Comparison of ENCODE assay signal across 8 cellular contexts in the genomic region with DNA sequence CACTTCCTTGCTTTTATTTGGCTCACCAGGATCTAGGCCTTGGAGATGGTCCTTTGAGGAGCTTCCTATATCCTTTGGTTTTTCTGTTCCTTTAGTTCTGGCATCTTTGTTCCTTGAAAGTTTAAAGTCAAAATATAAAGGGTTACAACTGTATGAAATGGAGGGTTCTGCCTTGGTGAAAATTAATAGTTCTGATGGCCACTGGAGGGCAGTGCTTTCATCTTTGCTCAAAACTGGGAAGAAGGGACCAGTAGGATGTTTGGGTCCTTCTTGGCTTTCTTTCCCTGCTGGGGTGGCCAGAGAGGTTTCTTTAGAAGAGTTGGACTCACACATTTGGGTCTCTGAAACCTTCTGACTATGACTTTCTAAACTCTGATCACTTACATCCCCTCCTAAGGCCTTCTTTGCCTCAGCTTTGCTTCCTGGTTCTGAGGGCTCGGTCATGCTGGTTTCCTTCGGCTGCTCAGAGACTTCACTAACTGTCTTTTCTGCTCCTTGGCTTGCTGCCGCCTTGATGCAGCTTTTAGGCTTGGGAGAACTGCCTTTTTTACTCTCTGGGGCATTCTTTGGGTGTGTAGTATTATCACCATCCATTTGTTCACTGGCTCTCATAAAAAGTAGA. TPM values are rescaled to one million over a fixed set of nuclear protein-coding genes. Genes with fewer than 3 reads are reported as not detected.
A peak's percentile ranks its signal among the peaks of the same experiment; 100 is the strongest.
DNase-seq lines count a peak whose midpoint lies in the region; ATAC-seq, FAIRE-seq and TF ChIP-seq lines count a peak whose summit lies in the region.

No MANE protein-coding gene starts in this region.

- H3K79me2 ChIP-seq in HCT116 (ENCODE audit: insufficient read depth, low read length) (no peaks in the 10 kb centered on the region), GM12878 (ENCODE audit: control insufficient read depth, insufficient read depth, low read length) (no peaks in the 10 kb centered on the region)

- no peak overlapping the region for H3K4me3 ChIP-seq in BJ (ENCODE audit: low read depth, low read length)
- H3K4me3 ChIP-seq in HCT116 (replicated peaks in 1 of 2; ENCODE audit: low read depth in 1 of 2, low read length in 2 of 2): no peak overlapping the region
- H3K4me3 ChIP-seq in GM12878: no peak overlapping the region
- H3K4me3 ChIP-seq in right lobe of liver: no peak overlapping the region
- no peak overlapping the region for H3K4me3 ChIP-seq in ascending aorta

- TF ChIP-seq CTCF in BJ (IDR thresholded peaks at IDR 0.05; ENCODE audit: insufficient read depth, low read depth, low read length) (peak; percentile 59), HCT116 (IDR thresholded peaks at IDR 0.05 in 2 of 3, conservative IDR thresholded peaks at IDR 0.05 in 1 of 3; ENCODE audit: borderline replicate concordance in 1 of 3, insufficient read depth in 1 of 3, low read depth in 2 of 3, low read length in 2 of 3) (peak; percentile 50 to 59 (median 53); a peak in 5 of 6 replicates), GM12878 (IDR thresholded peaks at IDR 0.05 in 2 of 3, conservative IDR thresholded peaks at IDR 0.05 in 1 of 3; ENCODE audit: control insufficient read depth in 2 of 3, extremely low read depth in 1 of 3, insufficient read depth in 1 of 3, low read depth in 3 of 3, low read length in 3 of 3) (peak; percentile 51 to 55 (median 54); a peak in 5 of 6 replicates), right lobe of liver (IDR thresholded peaks at IDR 0.05) (peak; percentile 23 to 45 (median 41)), ascending aorta (IDR thresholded peaks at IDR 0.05) (peak in 1 of 3 experiments; percentile 27)

- SMC1A ChIA-PET in GM12878 (lab: Charles Lee; ENCODE audit: uncharacterized antibody, unreplicated experiment): interaction anchor here (0.6 to 3.3 kb wide), 5 partner anchors 9 to 123 kb away, joined by 3 to 16 read pairs (median 4); no protein-coding TSS in a partner anchor

- H3K4me2 ChIP-seq in HCT116 (ENCODE audit: low read length) (no peak overlapping the region), GM12878 (ENCODE audit: control insufficient read depth, insufficient read depth) (no peak overlapping the region)

- TF ChIP-seq RAD21 in HCT116 (IDR thresholded peaks at IDR 0.05; ENCODE audit: low read depth) (peak; percentile 65), GM12878 (IDR thresholded peaks at IDR 0.05; ENCODE audit: insufficient read depth, low read depth, low read length) (peak; percentile 67)

- no peaks in the 10 kb centered on the region for H3K4me1 ChIP-seq in HCT116 (ENCODE audit: control insufficient read depth in 1 of 2, insufficient read depth in 2 of 2, low read length in 2 of 2)
- H3K4me1 ChIP-seq in GM12878 (ENCODE audit: control insufficient read depth, insufficient read depth, low read length): peaks cover 11% of the 10 kb centered on the region
- H3K4me1 ChIP-seq in right lobe of liver: no peaks in the 10 kb centered on the region
- H3K4me1 ChIP-seq in ascending aorta: no peaks in the 10 kb centered on the region

- no peak overlapping the region for H2AFZ ChIP-seq in HCT116 (ENCODE audit: low read depth, low read length, poor library complexity, severe bottlenecking)
- no peak overlapping the region for H2AFZ ChIP-seq in GM12878 (ENCODE audit: control insufficient read depth, low read depth, low read length)

- BruUV-seq in HCT116 (replicated peaks; lab: Mats Ljungman, UMichigan): no TSS peak
- no TSS peak for BruUV-seq in GM12878 (replicated peaks; lab: Mats Ljungman, UMichigan)

- FAIRE-seq in GM12878 (lab: Jason Lieb, UNC): peak; percentile 27

- DNase-seq in BJ (ENCODE audit: low read depth): no peak
- DNase-seq in HCT116 (ENCODE audit: low read depth, low spot score): peak; percentile 12
- no peak for DNase-seq in GM12878 (ENCODE audit: low read depth, low spot score)
- no peak for DNase-seq in right lobe of liver
- DNase-seq in ascending aorta (ENCODE audit: low spot score in 2 of 2): no peak
- DNase-seq in activated T-cell treated with anti-CD3 and anti-CD28 coated beads for 4 hours: no peak
- no peak for DNase-seq in DMS79 treated with DMSO at 0.1 percent for 48 hours (lab: John Stamatoyannopoulos, UW)

- CTCF ChIA-PET in BJ (lab: Yijun Ruan, JAX) (interaction anchor here (0.7 to 4.9 kb wide), 9 partner anchors 9 to 394 kb away, joined by 3 to 59 read pairs (median 3); no protein-coding TSS in a partner anchor), HCT116 (lab: Charles Lee) (interaction anchor here (1.8 kb wide), 1 partner anchor 123 kb away, joined by 7 read pairs; no protein-coding TSS in a partner anchor), GM12878 (lab: Yijun Ruan, JAX) (interaction anchor here (1.1 to 8.1 kb wide), 6 partner anchors 23 to 421 kb away, joined by 3 to 97 read pairs (median 4); no protein-coding TSS in a partner anchor)

- RAD21 ChIA-PET in HCT116 (lab: Charles Lee; ENCODE audit: low non-redundant PET in 1 of 2, low total read pairs in 2 of 2, uncharacterized antibody in 2 of 2, unreplicated experiment in 2 of 2) (no interaction called here), GM12878 (lab: Charles Lee; ENCODE audit: unreplicated experiment) (interaction anchor here (5.3 kb wide), 1 partner anchor 123 kb away, joined by 31 read pairs; no protein-coding TSS in a partner anchor)

- no peaks in the 10 kb centered on the region for H3K27me3 ChIP-seq in BJ (ENCODE audit: control insufficient read depth, insufficient read depth, low read length)
- H3K27me3 ChIP-seq in HCT116 (ENCODE audit: insufficient read depth, low read length): no peaks in the 10 kb centered on the region
- no peaks in the 10 kb centered on the region for H3K27me3 ChIP-seq in GM12878 (replicated peaks in 1 of 2; ENCODE audit: control insufficient read depth in 2 of 2, insufficient read depth in 2 of 2, low read length in 1 of 2)
- H3K27me3 ChIP-seq in right lobe of liver: no peaks in the 10 kb centered on the region
- H3K27me3 ChIP-seq in ascending aorta: no peaks in the 10 kb centered on the region

- ATAC-seq in HCT116: peak; percentile 74; the same call in 1 of the 2 replicates
- peak; percentile 60 for ATAC-seq in GM12878
- ATAC-seq in right lobe of liver: peak in 3 of 4 donors; percentile 44 to 56 (median 47)
- ATAC-seq in GM21528 (IDR thresholded peaks at IDR 0.05; ENCODE audit: low FRiP score, unreplicated experiment): no peak

- no peak for TF ChIP-seq EP300 in GM12878 (IDR thresholded peaks at IDR 0.05; ENCODE audit: borderline replicate concordance in 1 of 2, control insufficient read depth in 1 of 2, low read depth in 2 of 2, low read length in 2 of 2)

- H3K9ac ChIP-seq in HCT116 (ENCODE audit: low read length): no peak overlapping the region
- no peak overlapping the region for H3K9ac ChIP-seq in GM12878 (ENCODE audit: control insufficient read depth, insufficient read depth, low read length)

- H3K9me2 ChIP-seq in HCT116 (ENCODE audit: insufficient read depth): no peaks in the 10 kb centered on the region

- H3K9me3 ChIP-seq in HCT116 (ENCODE audit: control insufficient read depth in 1 of 2, insufficient read depth in 1 of 2, low read depth in 1 of 2, low read length in 2 of 2) (no peaks in the 10 kb centered on the region), GM12878 (replicated peaks; ENCODE audit: control insufficient read depth, insufficient read depth, low read length) (no peaks in the 10 kb centered on the region), right lobe of liver (no peaks in the 10 kb centered on the region), ascending aorta (no peaks in the 10 kb centered on the region)

- H4K20me1 ChIP-seq in HCT116 (ENCODE audit: insufficient read depth) (no peaks in the 10 kb centered on the region), GM12878 (ENCODE audit: control insufficient read depth, insufficient read depth) (no peaks in the 10 kb centered on the region)

- H3K27ac ChIP-seq in HCT116 (ENCODE audit: low read depth, low read length) (no peak overlapping the region), GM12878 (ENCODE audit: control insufficient read depth, insufficient read depth) (no peak overlapping the region; the same call in 1 of the 2 replicates), right lobe of liver (no peak overlapping the region), ascending aorta (no peak overlapping the region)

- in situ Hi-C loops in GM12878 (cut with MboI): no loop called here

- no peak for TF ChIP-seq POLR2A in HCT116 (IDR thresholded peaks at IDR 0.05; ENCODE audit: borderline replicate concordance, extremely low read depth, insufficient read depth, insufficient read length)
- TF ChIP-seq POLR2A in GM12878 (IDR thresholded peaks at IDR 0.05; ENCODE audit: low read depth, low read length): no peak
- TF ChIP-seq POLR2A in right lobe of liver (IDR thresholded peaks at IDR 0.05): no peak

- WGBS in GM12878 (ENCODE audit: insufficient coverage, insufficient replicate concordance, low lambda C conversion rate, missing lambda C conversion rate): 45% methylated on average over 3 of the region's 3 CpGs
- 98% methylated on average over 3 of the region's 3 CpGs for WGBS in right lobe of liver (ENCODE audit: insufficient coverage, low coverage, low lambda C conversion rate, missing lambda C conversion rate)

- intact Hi-C loops in HCT116 (cut with micrococcal nuclease) (loop anchor here (1.0 to 2.0 kb wide), 2 partner anchors 76 to 123 kb away; a partner anchor contains a TSS), GM12878 (cut with micrococcal nuclease; ENCODE audit: unreplicated experiment) (loop anchor here (1.0 kb wide), 1 partner anchor 123 kb away; no protein-coding TSS in a partner anchor), right lobe of liver (cut with DNase I) (no loop called here), ascending aorta (cut with DNase I) (no loop called here)

- POLR2A ChIA-PET in BJ (lab: Charles Lee) (no interaction called here), HCT116 (lab: Charles Lee) (no interaction called here), GM12878 (lab: Charles Lee) (interaction anchor here (0.5 to 1.5 kb wide), 2 partner anchors 42 to 260 kb away, joined by 4 to 5 read pairs; no protein-coding TSS in a partner anchor)

- H3K36me3 ChIP-seq in BJ (ENCODE audit: control insufficient read depth, insufficient read depth, low read length) (peaks cover 22% of the 10 kb centered on the region), HCT116 (ENCODE audit: control insufficient read depth in 1 of 2, insufficient read depth in 2 of 2, low read length in 2 of 2) (peaks cover 15 to 21% of the 10 kb centered on the region in 2 experiments; a peak in 3 of 4 replicates), GM12878 (ENCODE audit: control insufficient read depth in 2 of 2, insufficient read depth in 2 of 2, low read length in 1 of 2) (peaks cover 19 to 37% of the 10 kb centered on the region in 2 experiments), right lobe of liver (peaks cover 0 to 28% (median 5%) of the 10 kb centered on the region in 4 donors), ascending aorta (peaks cover 37 to 79% of the 10 kb centered on the region in 2 donors)

RNA-seq across cellular contexts. Expression of a gene that starts 10.9 kb away (rescaled TPM):
- polyA plus RNA-seq in BJ (2011; rRNA removed) (0.05 and 0.11 TPM in 2 replicates), GM12878 (2011; rRNA removed) (0.15 TPM in 1 of 2 replicates, not detected in the other), GM12878 (2014; fragmentation: Illumina TruSeq; extraction: Trizol) (not detected in 2 replicates), GM12878 (2014; fragmentation: Nextera tagmentation; extraction: Ambion mirVana) (under 1 TPM; 0.34 to 0.46 TPM), GM12878 (2014; rRNA removed) (0.12 and 0.39 TPM in 2 replicates), GM12878 (2016; fragmentation: Nextera tagmentation; extraction: Ambion mirVana) (under 1 TPM; 0.21 to 0.27 TPM)
- polyA minus RNA-seq in BJ (2011; rRNA and poly(A)+ RNA removed): 0.09 TPM in 1 of 2 replicates, not detected in the other
- total RNA-seq in HCT116 (2021; ENCODE audit: unreplicated experiment) (7.6 TPM), GM12878 (2014; rRNA removed) (0.05 and 0.06 TPM in 2 replicates), GM12878 (2014; rRNA removed; fragmentation: Illumina TruSeq; extraction: Trizol) (0.04 TPM in 1 of 2 replicates, not detected in the other), GM12878 (2021) (0.29 and 0.51 TPM in 2 replicates), right lobe of liver (1 to 10 TPM in 2 of 6 experiments, under 1 TPM in 3, not detected in 1; 0.37 to 1.5 (median 0.49) TPM), ascending aorta (not detected)
- polyA plus RNA-seq in HCT116 (2012): 4.9 and 6.5 TPM in 2 replicates
- total RNA-seq in GM12878 (2013; cell fraction: nucleolus; rRNA removed): 0.64 TPM in 1 of 2 replicates, not detected in the other
- 0.09 TPM for polyA plus RNA-seq in GM12878 (2011; ENCODE audit: low read depth)
- polyA plus RNA-seq in GM12878 (2011; cell fraction: cytosol; rRNA removed): 0.03 TPM in 1 of 2 replicates, not detected in the other
- polyA plus RNA-seq in GM12878 (2011; cell fraction: nucleus; rRNA removed): 0.37 and 0.48 TPM in 2 replicates
- 0.45 and 0.63 TPM in 2 replicates for polyA plus RNA-seq in GM12878 (2012)
- polyA minus RNA-seq in GM12878 (2011; rRNA and poly(A)+ RNA removed): not detected in 2 replicates
- polyA minus RNA-seq in GM12878 (2011; cell fraction: cytosol; rRNA and poly(A)+ RNA removed): not detected in 2 replicates
- polyA minus RNA-seq in GM12878 (2011; cell fraction: nucleus; rRNA and poly(A)+ RNA removed): 0.12 TPM in 1 of 2 replicates, not detected in the other

RNA-seq across cellular contexts. Expression of a gene that starts 36.7 kb away (rescaled TPM):
- polyA plus RNA-seq in BJ (2011; rRNA removed) (1.3 and 2.3 TPM in 2 replicates), GM12878 (2011; rRNA removed) (0.04 and 0.18 TPM in 2 replicates), GM12878 (2014; fragmentation: Illumina TruSeq; extraction: Trizol) (0.13 TPM in 1 of 2 replicates, not detected in the other), GM12878 (2014; fragmentation: Nextera tagmentation; extraction: Ambion mirVana) (under 1 TPM in 1 of 2 experiments, not detected in 1; 0.09 TPM), GM12878 (2014; rRNA removed) (0.82 and 1.1 TPM in 2 replicates), GM12878 (2016; fragmentation: Nextera tagmentation; extraction: Ambion mirVana) (under 1 TPM in 1 of 2 experiments, not detected in 1; 0.08 TPM)
- polyA minus RNA-seq in BJ (2011; rRNA and poly(A)+ RNA removed): 1.0 and 2.6 TPM in 2 replicates
- total RNA-seq in HCT116 (2021; ENCODE audit: unreplicated experiment) (18.0 TPM), GM12878 (2014; rRNA removed) (1.1 and 1.3 TPM in 2 replicates), GM12878 (2014; rRNA removed; fragmentation: Illumina TruSeq; extraction: Trizol) (0.09 and 0.36 TPM in 2 replicates), GM12878 (2021) (1.3 and 1.7 TPM in 2 replicates), right lobe of liver (under 1 TPM; 0.16 to 0.68 (median 0.39) TPM), ascending aorta (1.7 TPM)
- polyA plus RNA-seq in HCT116 (2012): 12.5 and 12.7 TPM in 2 replicates
- 0.37 TPM in 1 of 2 replicates, not detected in the other for total RNA-seq in GM12878 (2013; cell fraction: nucleolus; rRNA removed)
- 0.10 TPM for polyA plus RNA-seq in GM12878 (2011; ENCODE audit: low read depth)
- polyA plus RNA-seq in GM12878 (2011; cell fraction: cytosol; rRNA removed): 0.16 and 0.33 TPM in 2 replicates
- 0.34 and 0.39 TPM in 2 replicates for polyA plus RNA-seq in GM12878 (2011; cell fraction: nucleus; rRNA removed)
- polyA plus RNA-seq in GM12878 (2012): 0.57 and 0.59 TPM in 2 replicates
- polyA minus RNA-seq in GM12878 (2011; rRNA and poly(A)+ RNA removed): 0.22 and 0.41 TPM in 2 replicates
- 0.83 TPM in 1 of 2 replicates, not detected in the other for polyA minus RNA-seq in GM12878 (2011; cell fraction: cytosol; rRNA and poly(A)+ RNA removed)
- polyA minus RNA-seq in GM12878 (2011; cell fraction: nucleus; rRNA and poly(A)+ RNA removed): 0.12 and 0.38 TPM in 2 replicates

RNA-seq across cellular contexts. Expression of a gene that starts 55.2 kb away (rescaled TPM):
- polyA plus RNA-seq in BJ (2011; rRNA removed) (213 and 581 TPM in 2 replicates), GM12878 (2011; rRNA removed) (10.5 and 58.2 TPM in 2 replicates), GM12878 (2014; fragmentation: Illumina TruSeq; extraction: Trizol) (30.9 and 120 TPM in 2 replicates), GM12878 (2014; fragmentation: Nextera tagmentation; extraction: Ambion mirVana) (10 to 100 TPM; 22.3 to 33.2 TPM), GM12878 (2014; rRNA removed) (158 and 192 TPM in 2 replicates), GM12878 (2016; fragmentation: Nextera tagmentation; extraction: Ambion mirVana) (100 to 1,000 TPM; 351 to 363 TPM)
- polyA minus RNA-seq in BJ (2011; rRNA and poly(A)+ RNA removed): 76.5 and 77.8 TPM in 2 replicates
- total RNA-seq in HCT116 (2021; ENCODE audit: unreplicated experiment) (206 TPM), GM12878 (2014; rRNA removed) (275 and 367 TPM in 2 replicates), GM12878 (2014; rRNA removed; fragmentation: Illumina TruSeq; extraction: Trizol) (64.5 and 85.4 TPM in 2 replicates), GM12878 (2021) (361 and 389 TPM in 2 replicates), right lobe of liver (100 to 1,000 TPM in 5 of 6 experiments, 10 to 100 TPM in 1; 84.5 to 230 (median 150) TPM), ascending aorta (430 TPM)
- polyA plus RNA-seq in HCT116 (2012): 276 and 326 TPM in 2 replicates
- total RNA-seq in GM12878 (2013; cell fraction: nucleolus; rRNA removed): 191 and 195 TPM in 2 replicates
- polyA plus RNA-seq in GM12878 (2011; ENCODE audit: low read depth): 195 TPM
- polyA plus RNA-seq in GM12878 (2011; cell fraction: cytosol; rRNA removed): 78.4 and 102 TPM in 2 replicates
- polyA plus RNA-seq in GM12878 (2011; cell fraction: nucleus; rRNA removed): 485 and 500 TPM in 2 replicates
- 241 and 346 TPM in 2 replicates for polyA plus RNA-seq in GM12878 (2012)
- polyA minus RNA-seq in GM12878 (2011; rRNA and poly(A)+ RNA removed): 55.3 and 92.2 TPM in 2 replicates
- 92.2 and 92.5 TPM in 2 replicates for polyA minus RNA-seq in GM12878 (2011; cell fraction: cytosol; rRNA and poly(A)+ RNA removed)
- 83.1 and 106 TPM in 2 replicates for polyA minus RNA-seq in GM12878 (2011; cell fraction: nucleus; rRNA and poly(A)+ RNA removed)

Comparison
In these comparisons a context has a peak if more than half of its experiments do, and no peak if none do; other contexts are left out.
1. intact Hi-C loops: an anchor here in HCT116 (1.0 to 2.0 kb wide) and GM12878 (1.0 kb wide); none called in right lobe of liver and ascending aorta.